In the genomic region with DNA sequence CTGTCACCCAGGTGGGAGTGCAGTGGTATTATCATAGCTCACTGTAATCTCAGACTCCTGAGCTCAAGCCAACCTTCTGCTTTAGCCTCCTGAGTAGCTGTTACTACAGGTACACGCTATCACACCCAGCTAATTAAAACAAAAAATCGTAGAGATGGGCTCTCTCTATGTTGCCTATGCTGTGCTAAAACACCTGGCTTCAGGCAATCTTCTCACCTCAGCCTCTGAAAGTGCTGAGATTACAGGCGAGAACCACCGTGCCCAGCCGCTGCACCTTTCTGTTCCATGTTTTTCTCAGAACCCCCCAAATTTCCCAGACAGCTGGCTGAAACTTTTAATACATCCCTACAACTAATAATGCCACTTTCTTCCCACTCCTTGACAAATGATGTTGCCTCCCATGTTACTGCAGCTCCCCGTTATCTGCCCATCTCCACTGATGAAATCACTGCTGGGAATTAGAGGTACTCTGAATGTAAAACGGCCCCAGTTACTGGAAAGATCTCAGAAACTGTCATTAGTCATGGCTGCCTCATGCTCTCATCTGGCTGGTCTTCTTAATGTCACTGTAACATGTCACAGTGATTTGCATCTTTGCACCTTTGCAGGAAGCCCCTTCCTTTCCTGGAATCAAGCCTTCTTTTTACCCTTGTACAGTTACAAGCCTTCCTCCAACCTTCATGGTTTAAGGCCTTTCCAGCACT, we compare ENCODE assay signal across 20 cellular contexts.
"Had no signal": no experiment of that assay in that cellular context is flagged by ENCODE, and none has a peak within 500 bp of the region (broad histone marks: within the 10 kb centered on the region; RNA-seq: fewer than 3 reads in every experiment).

No MANE protein-coding gene starts in this region.

- H3K27ac ChIP-seq: breast epithelium, gastrocnemius medialis, ovary, right lobe of liver, spleen, tibial nerve, uterus had no signal

- H3K4me3 Mint-ChIP-seq: activated B cell treated with CpG ODN at 0.5 μM for 24 hours; activated naive CD8-positive, alpha-beta T cell treated with anti-CD3 and anti-CD28 coated beads, Interleukin-2, amount 10 ng/mL, durations not matched to agents 7 days and 5 days; dendritic cell treated with granulocyte-macrophage colony-stimulating factor and Interleukin-4, amounts not matched to agents 40 ng/mL and 50 ng/mL, for 4 days; effector memory CD8-positive, alpha-beta T cell; mesothelial cell of epicardium; stimulated activated memory B cell treated with anti-CD40 and anti-IgM and Interleukin-4, amounts not matched to agents 10 μg/mL and 1 μg/mL and 100 μg/mL, for 72 hours; T-helper 17 cell had no signal

- H3K27me3 Mint-ChIP-seq: activated B cell treated with CpG ODN at 0.5 μM for 24 hours; activated naive CD8-positive, alpha-beta T cell treated with anti-CD3 and anti-CD28 coated beads, Interleukin-2, amount 10 ng/mL, durations not matched to agents 7 days and 5 days; dendritic cell treated with granulocyte-macrophage colony-stimulating factor and Interleukin-4, amounts not matched to agents 40 ng/mL and 50 ng/mL, for 4 days; effector memory CD8-positive, alpha-beta T cell; stimulated activated memory B cell treated with anti-CD40 and anti-IgM and Interleukin-4, amounts not matched to agents 10 μg/mL and 1 μg/mL and 100 μg/mL, for 72 hours; T-helper 17 cell had no signal

- H3K27ac Mint-ChIP-seq: activated B cell treated with CpG ODN at 0.5 μM for 24 hours; activated naive CD8-positive, alpha-beta T cell treated with anti-CD3 and anti-CD28 coated beads, Interleukin-2, amount 10 ng/mL, durations not matched to agents 7 days and 5 days; dendritic cell treated with granulocyte-macrophage colony-stimulating factor and Interleukin-4, amounts not matched to agents 40 ng/mL and 50 ng/mL, for 4 days; effector memory CD8-positive, alpha-beta T cell; mesothelial cell of epicardium; stimulated activated memory B cell treated with anti-CD40 and anti-IgM and Interleukin-4, amounts not matched to agents 10 μg/mL and 1 μg/mL and 100 μg/mL, for 72 hours; T-helper 17 cell had no signal

- H3K4me1 Mint-ChIP-seq: activated B cell treated with CpG ODN at 0.5 μM for 24 hours; stimulated activated memory B cell treated with anti-CD40 and anti-IgM and Interleukin-4, amounts not matched to agents 10 μg/mL and 1 μg/mL and 100 μg/mL, for 72 hours; T-helper 17 cell had no signal

- ATAC-seq: effector memory CD8-positive, alpha-beta T cell; gastrocnemius medialis; right lobe of liver; stimulated activated memory B cell treated with anti-CD40 and anti-IgM and Interleukin-4, amounts not matched to agents 10 μg/mL and 1 μg/mL and 100 μg/mL, for 72 hours; T-helper 17 cell had no signal

- H3K27me3 ChIP-seq: breast epithelium, gastrocnemius medialis, ovary, right lobe of liver, spleen, tibial nerve, uterus had no signal

- H3K36me3 Mint-ChIP-seq: activated naive CD8-positive, alpha-beta T cell treated with anti-CD3 and anti-CD28 coated beads, Interleukin-2, amount 10 ng/mL, durations not matched to agents 7 days and 5 days; mesothelial cell of epicardium; stimulated activated memory B cell treated with anti-CD40 and anti-IgM and Interleukin-4, amounts not matched to agents 10 μg/mL and 1 μg/mL and 100 μg/mL, for 72 hours had no signal

- H3K36me3 ChIP-seq: breast epithelium, gastrocnemius medialis, ovary, right lobe of liver, spleen, tibial nerve, uterus had no signal

- H3K9me3 ChIP-seq: breast epithelium, gastrocnemius medialis, ovary, right lobe of liver, spleen, tibial nerve, uterus had no signal

- DNase-seq: activated B cell treated with CpG ODN at 0.5 μM for 24 hours; activated CD8-positive, alpha-beta memory T cell treated with anti-CD3 and anti-CD28 coated beads, Interleukin-2, amount 50 U/mL, for 4 hours; activated effector memory CD4-positive, alpha-beta T cell treated with Interleukin-2 at 50 U/mL for 16 hours; activated naive CD8-positive, alpha-beta T cell treated with anti-CD3 and anti-CD28 coated beads, Interleukin-2, amount 10 ng/mL, durations not matched to agents 7 days and 5 days; anterior cingulate cortex; effector memory CD8-positive, alpha-beta T cell; gastrocnemius medialis; ovary; right lobe of liver; SHP77; spleen; stimulated activated CD4-positive, alpha-beta T cell treated with anti-CD3 and anti-CD28 coated beads, Interleukin-2, amount 100 ng/mL, for 24 hours; T-helper 17 cell; uterus had no signal

- H3K4me3 ChIP-seq: breast epithelium, gastrocnemius medialis, lung, ovary, right lobe of liver, spleen, tibial nerve, uterus had no signal

- H3K4me1 ChIP-seq: breast epithelium, gastrocnemius medialis, right lobe of liver, spleen, tibial nerve, uterus had no signal

- H3K9me3 Mint-ChIP-seq: mesothelial cell of epicardium; stimulated activated memory B cell treated with anti-CD40 and anti-IgM and Interleukin-4, amounts not matched to agents 10 μg/mL and 1 μg/mL and 100 μg/mL, for 72 hours had no signal
